In the genomic region with DNA sequence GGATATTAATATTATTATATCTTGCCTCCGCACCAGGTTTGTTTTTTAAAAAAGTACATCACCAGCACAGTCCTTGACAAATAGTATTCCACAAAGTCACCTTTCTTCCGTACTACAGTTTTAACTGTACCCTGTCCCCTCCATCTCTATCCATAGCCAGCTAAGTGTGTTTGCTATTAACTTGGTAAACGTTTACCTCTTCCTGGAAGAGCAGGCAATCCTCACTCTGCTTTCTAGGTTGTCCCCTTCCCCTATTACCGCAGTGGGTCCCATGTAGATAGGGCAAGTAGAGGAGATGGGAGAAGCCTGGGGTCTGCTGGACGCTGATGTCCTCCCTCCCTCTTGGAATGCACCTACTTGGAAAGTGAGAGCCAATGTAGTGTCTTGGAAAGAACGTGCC, we compare ENCODE assay signal across 19 cellular contexts.
"Had no signal": no experiment of that assay in that cellular context is flagged by ENCODE, and none has a peak within 500 bp of the region (broad histone marks: within the 10 kb centered on the region; RNA-seq: fewer than 3 reads in every experiment).

No MANE protein-coding gene starts in this region.

- H3K27ac ChIP-seq: esophagus squamous epithelium, heart right ventricle, spleen, vagina had no signal

- H3K9me3 Mint-ChIP-seq: activated naive CD4-positive, alpha-beta T cell treated with anti-CD3 and anti-CD28 coated beads, Interleukin-2, amount 50 U/mL, for 72 hours; activated T-cell treated with anti-CD3 and anti-CD28 coated beads, Interleukin-2, amount 50 U/mL, for 72 hours; central memory CD8-positive, alpha-beta T cell; dendritic cell treated with granulocyte-macrophage colony-stimulating factor and Interleukin-4, amounts not matched to agents 40 ng/mL and 50 ng/mL, for 4 days; naive B cell had no signal

- H3K27me3 ChIP-seq: vagina had no signal

- H3K9me3 ChIP-seq: esophagus squamous epithelium, heart right ventricle, spleen, vagina had no signal

- H3K36me3 Mint-ChIP-seq: activated naive CD4-positive, alpha-beta T cell treated with anti-CD3 and anti-CD28 coated beads, Interleukin-2, amount 50 U/mL, for 72 hours; naive B cell had no signal

- H3K27ac Mint-ChIP-seq: activated CD4-positive, alpha-beta T cell treated with anti-CD3 and anti-CD28 coated beads for 36 hours; activated CD8-positive, alpha-beta T cell treated with anti-CD3 and anti-CD28 coated beads, Interleukin-2, amount 10 ng/mL, durations not matched to agents 7 days and 5 days; activated naive CD4-positive, alpha-beta T cell treated with anti-CD3 and anti-CD28 coated beads, Interleukin-2, amount 50 U/mL, for 72 hours; activated T-cell treated with anti-CD3 and anti-CD28 coated beads, Interleukin-2, amount 50 U/mL, for 72 hours; dendritic cell treated with granulocyte-macrophage colony-stimulating factor and Interleukin-4, amounts not matched to agents 40 ng/mL and 50 ng/mL, for 4 days; naive B cell had no signal

- H3K4me1 Mint-ChIP-seq: central memory CD8-positive, alpha-beta T cell had no signal

- H3K36me3 ChIP-seq: esophagus squamous epithelium, vagina had no signal

- ATAC-seq: activated CD4-positive, alpha-beta T cell treated with anti-CD3 and anti-CD28 coated beads for 36 hours; activated CD8-positive, alpha-beta T cell treated with anti-CD3 and anti-CD28 coated beads, Interleukin-2, amount 10 ng/mL, durations not matched to agents 7 days and 5 days; activated naive CD4-positive, alpha-beta T cell treated with anti-CD3 and anti-CD28 coated beads, Interleukin-2, amount 50 U/mL, for 72 hours; activated T-cell treated with anti-CD3 and anti-CD28 coated beads, Interleukin-2, amount 50 U/mL, for 72 hours had no signal

- H3K4me3 Mint-ChIP-seq: activated CD4-positive, alpha-beta T cell treated with anti-CD3 and anti-CD28 coated beads for 36 hours; activated CD8-positive, alpha-beta T cell treated with anti-CD3 and anti-CD28 coated beads, Interleukin-2, amount 10 ng/mL, durations not matched to agents 7 days and 5 days; activated T-cell treated with anti-CD3 and anti-CD28 coated beads, Interleukin-2, amount 50 U/mL, for 72 hours; central memory CD8-positive, alpha-beta T cell; dendritic cell treated with granulocyte-macrophage colony-stimulating factor and Interleukin-4, amounts not matched to agents 40 ng/mL and 50 ng/mL, for 4 days had no signal

- DNase-seq: activated CD4-positive, alpha-beta T cell treated with anti-CD3 and anti-CD28 coated beads for 36 hours; activated CD4-positive, CD25-positive, alpha-beta regulatory T cell; activated CD8-positive, alpha-beta T cell treated with anti-CD3 and anti-CD28 coated beads, Interleukin-2, amount 10 ng/mL, durations not matched to agents 7 days and 5 days; activated naive CD4-positive, alpha-beta T cell; activated T-cell treated with anti-CD3 and anti-CD28 coated beads for 4 hours; activated T-cell treated with anti-CD3 and anti-CD28 coated beads, Interleukin-2, amount 50 U/mL, for 72 hours; esophagus squamous epithelium; foreskin melanocyte; heart right ventricle; left cardiac atrium; naive B cell; spleen; stimulated activated naive CD4-positive, alpha-beta T cell treated with Interleukin-2 at 50 U/mL for 16 hours; T-helper 2 cell; trophoblast cell had no signal
